Comparison of ENCODE assay signal across 8 cellular contexts in genomic region chr11:3165152-3165705, GRCh38. TPM values are rescaled to one million over a fixed set of nuclear protein-coding genes. Genes with fewer than 3 reads are reported as not detected.
DNase-seq lines count a peak whose midpoint lies in the region; ATAC-seq and TF ChIP-seq lines count a peak whose summit lies in the region.
"Had no signal": no experiment of that assay in that cellular context is flagged by ENCODE, and none has a peak within 500 bp of the region (broad histone marks: within the 10 kb centered on the region; RNA-seq: fewer than 3 reads in every experiment).

OSBPL5 (minus strand) TSS chr11:3165310; CDS start chr11:3129148, 36,162 bp downstream.

- no peaks in the 10 kb centered on the region for H3K36me3 ChIP-seq in suprapubic skin

- TF ChIP-seq CTCF in HFF-Myc (IDR thresholded peaks at IDR 0.05; ENCODE audit: low read depth, low read length, missing control alignments) (no peak), neural crest cell (conservative IDR thresholded peaks at IDR 0.05) (no peak), suprapubic skin (IDR thresholded peaks at IDR 0.05) (no peak)

- under 1% methylated on average over 15 of the region's 63 CpGs for WGBS in suprapubic skin

- H3K9me3 Mint-ChIP-seq in activated naive CD8-positive, alpha-beta T cell treated with anti-CD3 and anti-CD28 coated beads, Interleukin-2, amount 10 ng/mL, durations not matched to agents 7 days and 5 days = no peaks in the 10 kb centered on the region
- H3K9me3 Mint-ChIP-seq in neural crest cell = no peaks in the 10 kb centered on the region

- no peak for TF ChIP-seq POLR2A in suprapubic skin (IDR thresholded peaks at IDR 0.05)

- H3K9me3 ChIP-seq in suprapubic skin = no peaks in the 10 kb centered on the region

- peaks cover 21% of the 10 kb centered on the region for H3K4me1 Mint-ChIP-seq in activated naive CD8-positive, alpha-beta T cell treated with anti-CD3 and anti-CD28 coated beads, Interleukin-2, amount 10 ng/mL, durations not matched to agents 7 days and 5 days
- H3K4me1 Mint-ChIP-seq in neural crest cell = peaks cover 48% of the 10 kb centered on the region

- H3K36me3 Mint-ChIP-seq in activated naive CD8-positive, alpha-beta T cell treated with anti-CD3 and anti-CD28 coated beads, Interleukin-2, amount 10 ng/mL, durations not matched to agents 7 days and 5 days = no peaks in the 10 kb centered on the region
- no peaks in the 10 kb centered on the region for H3K36me3 Mint-ChIP-seq in neural crest cell (ENCODE audit: low read depth)

- H3K27me3 Mint-ChIP-seq in activated naive CD8-positive, alpha-beta T cell treated with anti-CD3 and anti-CD28 coated beads, Interleukin-2, amount 10 ng/mL, durations not matched to agents 7 days and 5 days = peaks cover 20% of the 10 kb centered on the region
- H3K27me3 Mint-ChIP-seq in neural crest cell (ENCODE audit: low read depth) = peaks cover 11% of the 10 kb centered on the region

- H3K4me3 ChIP-seq in HFF-Myc (replicated peaks; ENCODE audit: low read depth, low read length) (peak within 1 kb of the TSS; percentile 88), suprapubic skin (peak within 1 kb of the TSS; percentile 87)

- TF ChIP-seq EP300 in suprapubic skin (IDR thresholded peaks at IDR 0.05) = no peak

- H3K27me3 ChIP-seq in suprapubic skin = no peaks in the 10 kb centered on the region

- H3K4me3 Mint-ChIP-seq in activated naive CD8-positive, alpha-beta T cell treated with anti-CD3 and anti-CD28 coated beads, Interleukin-2, amount 10 ng/mL, durations not matched to agents 7 days and 5 days = peak within 1 kb of the TSS; percentile 73
- peak within 1 kb of the TSS; percentile 93 for H3K4me3 Mint-ChIP-seq in neural crest cell

- POLR2A ChIA-PET in activated naive CD8-positive, alpha-beta T cell treated with anti-CD3 and anti-CD28 coated beads, Interleukin-2, amount 10 ng/mL, durations not matched to agents 7 days and 5 days (lab: Charles Lee) = interaction anchor here (0.9 kb wide), 1 partner anchor 214 kb away, joined by 4 read pairs; the partner anchor contains the start of gene ZNF195

- peak within 1 kb of the TSS; percentile 18 for H3K27ac Mint-ChIP-seq in activated naive CD8-positive, alpha-beta T cell treated with anti-CD3 and anti-CD28 coated beads, Interleukin-2, amount 10 ng/mL, durations not matched to agents 7 days and 5 days
- peak within 1 kb of the TSS; percentile 57 for H3K27ac Mint-ChIP-seq in neural crest cell (ENCODE audit: unreplicated experiment)

- H3K27ac ChIP-seq in suprapubic skin = peak within 1 kb of the TSS; percentile 90
- H3K27ac ChIP-seq: epithelial cell of prostate had no signal

- peaks cover 79% of the 10 kb centered on the region for H3K4me1 ChIP-seq in suprapubic skin

- ATAC-seq in activated naive CD8-positive, alpha-beta T cell treated with anti-CD3 and anti-CD28 coated beads, Interleukin-2, amount 10 ng/mL, durations not matched to agents 7 days and 5 days (ENCODE audit: low read depth) = peak; percentile 79

- no peak for DNase-seq in HFF-Myc (ENCODE audit: extremely low read depth, low read depth)
- DNase-seq in RPMI7951 (ENCODE audit: low read depth) = peak; percentile 74
- peak; percentile 79 for DNase-seq in activated naive CD8-positive, alpha-beta T cell treated with anti-CD3 and anti-CD28 coated beads, Interleukin-2, amount 10 ng/mL, durations not matched to agents 7 days and 5 days
- no peak for DNase-seq in glomerular endothelial cell (ENCODE audit: extremely low read depth, low read depth, low spot score)
- peak; percentile 59 for DNase-seq in neural crest cell (ENCODE audit: low read depth, low spot score)
- peak; percentile 79 to 87 for DNase-seq in suprapubic skin (ENCODE audit: low spot score in 2 of 2)
- no peak for DNase-seq in DMS114 treated with DMSO at 0.1 percent for 48 hours (lab: John Stamatoyannopoulos, UW; ENCODE audit: unreplicated experiment)

RNA-seq across cellular contexts. Expression of gene OSBPL5, which starts in this region (rescaled TPM):
- total RNA-seq in RPMI7951 (2014; rRNA removed; shearing (Covaris generic)) = 21.1 and 25.2 TPM in 2 replicates
- total RNA-seq in activated naive CD8-positive, alpha-beta T cell treated with anti-CD3 and anti-CD28 coated beads, Interleukin-2, amount 10 ng/mL, durations not matched to agents 7 days and 5 days = 10 to 100 TPM; 13.0 to 13.2 TPM
- 37.5 and 41.1 TPM in 2 replicates for total RNA-seq in glomerular endothelial cell
- 30.6 and 31.4 TPM in 2 replicates for total RNA-seq in neural crest cell
- total RNA-seq in suprapubic skin = 10 to 100 TPM; 43.4 to 75.2 (median 56.8) TPM

Comparison
In these comparisons a context has a peak if more than half of its experiments do, and no peak if none do; other contexts are left out.
1. DNase-seq: peak in RPMI7951 (single experiment), activated naive CD8-positive, alpha-beta T cell treated with anti-CD3 and anti-CD28 coated beads, Interleukin-2, amount 10 ng/mL, durations not matched to agents 7 days and 5 days (single experiment), neural crest cell (single experiment) and suprapubic skin (2 of 2); none in HFF-Myc (single experiment), glomerular endothelial cell (single experiment) and DMS114 treated with DMSO at 0.1 percent for 48 hours (single experiment).